In genomic region chrX:140815868-140816267, GRCh38 we compare ENCODE assay signal across 16 cellular contexts.
A peak's percentile ranks its signal among the peaks of the same experiment; 100 is the strongest.
DNase-seq lines count a peak whose midpoint lies in the region; ATAC-seq and TF ChIP-seq lines count a peak whose summit lies in the region.
"Had no signal": no experiment of that assay in that cellular context is flagged by ENCODE, and none has a peak within 500 bp of the region (broad histone marks: within the 10 kb centered on the region; RNA-seq: fewer than 3 reads in every experiment).

No MANE protein-coding gene starts in this region.

- no peak for TF ChIP-seq POLR2A in heart left ventricle (IDR thresholded peaks at IDR 0.05)
- no peak for TF ChIP-seq POLR2A in lower leg skin (IDR thresholded peaks at IDR 0.05)

- H3K27me3 ChIP-seq in foreskin keratinocyte (no peaks in the 10 kb centered on the region), heart left ventricle (peaks cover 0 to 8% (median 0%) of the 10 kb centered on the region in 9 donors)
- H3K27me3 ChIP-seq: upper lobe of left lung had no signal

- peaks cover 9% of the 10 kb centered on the region for H3K9me3 Mint-ChIP-seq in activated naive CD8-positive, alpha-beta T cell treated with anti-CD3 and anti-CD28 coated beads, Interleukin-2, amount 50 U/mL, for 24 hours
- peaks cover 7 to 18% of the 10 kb centered on the region in 2 donors for H3K9me3 Mint-ChIP-seq in stimulated activated naive B cell treated with anti-CD40 and anti-IgM and Interleukin-4, amounts not matched to agents 10 μg/mL and 1 μg/mL and 100 μg/mL, for 72 hours

- no peaks in the 10 kb centered on the region for H3K36me3 ChIP-seq in heart left ventricle
- H3K36me3 ChIP-seq: upper lobe of left lung had no signal

- H3K27me3 Mint-ChIP-seq in activated naive CD8-positive, alpha-beta T cell treated with anti-CD3 and anti-CD28 coated beads, Interleukin-2, amount 50 U/mL, for 24 hours, result no peaks in the 10 kb centered on the region
- peaks cover 0 to 4% of the 10 kb centered on the region in 2 donors for H3K27me3 Mint-ChIP-seq in stimulated activated naive B cell treated with anti-CD40 and anti-IgM and Interleukin-4, amounts not matched to agents 10 μg/mL and 1 μg/mL and 100 μg/mL, for 72 hours
- H3K27me3 Mint-ChIP-seq: activated CD8-positive, alpha-beta T cell treated with anti-CD3 and anti-CD28 coated beads for 36 hours; progenitor cell of endocrine pancreas had no signal

- H3K4me1 Mint-ChIP-seq in activated naive CD8-positive, alpha-beta T cell treated with anti-CD3 and anti-CD28 coated beads, Interleukin-2, amount 50 U/mL, for 24 hours, result no peaks in the 10 kb centered on the region
- H3K4me1 Mint-ChIP-seq in stimulated activated naive B cell treated with anti-CD40 and anti-IgM and Interleukin-4, amounts not matched to agents 10 μg/mL and 1 μg/mL and 100 μg/mL, for 72 hours, result no peaks in the 10 kb centered on the region
- H3K4me1 Mint-ChIP-seq: immature natural killer cell had no signal

- DNase-seq in A172 (ENCODE audit: low spot score), result peak; percentile 2
- DNase-seq in H4 (ENCODE audit: low spot score), result peak; percentile 13
- DNase-seq in T1000 (lab: John Stamatoyannopoulos, UW), result peak; percentile 18
- DNase-seq in foreskin keratinocyte, result peak; percentile 10 to 13
- no peak for DNase-seq in activated naive CD8-positive, alpha-beta T cell treated with anti-CD3 and anti-CD28 coated beads, Interleukin-2, amount 50 U/mL, for 24 hours
- DNase-seq in heart left ventricle, result no peak
- DNase-seq in lower leg skin (ENCODE audit: low spot score in 2 of 2), result no peak
- no peak for DNase-seq in stimulated activated naive B cell treated with anti-CD40 and anti-IgM and Interleukin-4, amounts not matched to agents 10 μg/mL and 1 μg/mL and 100 μg/mL, for 72 hours
- DNase-seq: activated CD8-positive, alpha-beta T cell treated with anti-CD3 and anti-CD28 coated beads for 36 hours; activated gamma-delta T cell treated with Interleukin-2 at 50 U/mL for 16 hours; immature natural killer cell; stimulated activated CD8-positive, alpha-beta memory T cell treated with anti-CD3 and anti-CD28 coated beads, Interleukin-4, amount 100 ng/mL, for 48 hours; upper lobe of left lung had no signal

- H3K4me3 ChIP-seq in heart left ventricle (no peak overlapping the region), lower leg skin (ENCODE audit: low read depth, poor library complexity, severe bottlenecking) (no peak overlapping the region)
- H3K4me3 ChIP-seq: upper lobe of left lung had no signal

- no peak for TF ChIP-seq CTCF in foreskin keratinocyte (conservative IDR thresholded peaks at IDR 0.05)
- no peak for TF ChIP-seq CTCF in heart left ventricle (IDR thresholded peaks at IDR 0.05)
- no peak for TF ChIP-seq CTCF in lower leg skin (IDR thresholded peaks at IDR 0.05)

- ATAC-seq in foreskin keratinocyte (no peak), heart left ventricle (no peak)
- no peak for ATAC-seq in activated naive CD8-positive, alpha-beta T cell treated with anti-CD3 and anti-CD28 coated beads, Interleukin-2, amount 50 U/mL, for 24 hours
- ATAC-seq in stimulated activated naive B cell treated with anti-CD40 and anti-IgM and Interleukin-4, amounts not matched to agents 10 μg/mL and 1 μg/mL and 100 μg/mL, for 72 hours (replicated peaks), result no peak
- ATAC-seq: activated CD8-positive, alpha-beta T cell treated with anti-CD3 and anti-CD28 coated beads for 36 hours had no signal

- H3K27ac ChIP-seq in foreskin keratinocyte, result no peak overlapping the region
- no peak overlapping the region for H3K27ac ChIP-seq in heart left ventricle
- H3K27ac ChIP-seq: HL-60, upper lobe of left lung had no signal

- peaks cover 0 to 31% (median 0%) of the 10 kb centered on the region in 12 donors for H3K9me3 ChIP-seq in heart left ventricle

- H3K4me3 Mint-ChIP-seq in activated naive CD8-positive, alpha-beta T cell treated with anti-CD3 and anti-CD28 coated beads, Interleukin-2, amount 50 U/mL, for 24 hours, result no peak overlapping the region
- no peak overlapping the region for H3K4me3 Mint-ChIP-seq in stimulated activated naive B cell treated with anti-CD40 and anti-IgM and Interleukin-4, amounts not matched to agents 10 μg/mL and 1 μg/mL and 100 μg/mL, for 72 hours
- H3K4me3 Mint-ChIP-seq: activated CD8-positive, alpha-beta T cell treated with anti-CD3 and anti-CD28 coated beads for 36 hours; immature natural killer cell; T-helper 1 cell treated with Interleukin-12 subunit alpha and Interleukin-12 subunit beta and Interleukin-4 antibody, amounts not matched to agents 30 μg/mL and 1 μg/mL, for 36 hours had no signal

- no peak overlapping the region for H3K27ac Mint-ChIP-seq in activated naive CD8-positive, alpha-beta T cell treated with anti-CD3 and anti-CD28 coated beads, Interleukin-2, amount 50 U/mL, for 24 hours
- no peak overlapping the region for H3K27ac Mint-ChIP-seq in stimulated activated naive B cell treated with anti-CD40 and anti-IgM and Interleukin-4, amounts not matched to agents 10 μg/mL and 1 μg/mL and 100 μg/mL, for 72 hours
- H3K27ac Mint-ChIP-seq: activated CD8-positive, alpha-beta T cell treated with anti-CD3 and anti-CD28 coated beads for 36 hours; immature natural killer cell; progenitor cell of endocrine pancreas; T-helper 1 cell treated with Interleukin-12 subunit alpha and Interleukin-12 subunit beta and Interleukin-4 antibody, amounts not matched to agents 30 μg/mL and 1 μg/mL, for 36 hours had no signal

- H3K4me1 ChIP-seq in foreskin keratinocyte (no peaks in the 10 kb centered on the region), heart left ventricle (no peaks in the 10 kb centered on the region)
- H3K4me1 ChIP-seq: upper lobe of left lung had no signal

- WGBS in heart left ventricle, 4 donors, result 29 to 42% (median 34%) methylated on average over 6 of the region's 6 CpGs
- WGBS in lower leg skin, 2 donors, result 3 to 14% methylated on average over 5 to 6 of the region's 6 CpGs

- H3K36me3 Mint-ChIP-seq in activated naive CD8-positive, alpha-beta T cell treated with anti-CD3 and anti-CD28 coated beads, Interleukin-2, amount 50 U/mL, for 24 hours (ENCODE audit: low read depth), result no peaks in the 10 kb centered on the region
- H3K36me3 Mint-ChIP-seq in stimulated activated naive B cell treated with anti-CD40 and anti-IgM and Interleukin-4, amounts not matched to agents 10 μg/mL and 1 μg/mL and 100 μg/mL, for 72 hours, result no peaks in the 10 kb centered on the region
- H3K36me3 Mint-ChIP-seq: immature natural killer cell had no signal

- intact Hi-C loops in heart left ventricle (cut with DNase I) (no loop called here), lower leg skin (cut with DNase I; ENCODE audit: low total_unique reads) (no loop called here)

Comparison
In these comparisons a context has a peak if more than half of its experiments do, and no peak if none do; other contexts are left out.
1. DNase-seq: peak in A172 (single experiment), H4 (single experiment), T1000 (single experiment) and foreskin keratinocyte (2 of 2); none in activated naive CD8-positive, alpha-beta T cell treated with anti-CD3 and anti-CD28 coated beads, Interleukin-2, amount 50 U/mL, for 24 hours (single experiment), heart left ventricle (0 of 5), lower leg skin (0 of 2) and stimulated activated naive B cell treated with anti-CD40 and anti-IgM and Interleukin-4, amounts not matched to agents 10 μg/mL and 1 μg/mL and 100 μg/mL, for 72 hours (single experiment).